Comparison of ENCODE assay signal across 12 cellular contexts in genomic region chr10:70576803-70577517, GRCh38. TPM values are rescaled to one million over a fixed set of nuclear protein-coding genes. Genes with fewer than 3 reads are reported as not detected.
A peak's percentile ranks its signal among the peaks of the same experiment; 100 is the strongest.
DNase-seq lines count a peak whose midpoint lies in the region; ATAC-seq and TF ChIP-seq lines count a peak whose summit lies in the region.
"Had no signal": no experiment of that assay in that cellular context is flagged by ENCODE, and none has a peak within 500 bp of the region (broad histone marks: within the 10 kb centered on the region; RNA-seq: fewer than 3 reads in every experiment).

No MANE protein-coding gene starts in this region.

- peak overlapping the region; percentile 13; the same call in 1 of the 2 replicates for H3K4me3 ChIP-seq in MM.1S (ENCODE audit: low read length)
- H3K4me3 ChIP-seq in cardiac fibroblast (replicated peaks in 1 of 2; ENCODE audit: low read depth in 2 of 2, low read length in 2 of 2): no peak overlapping the region
- no peak overlapping the region for H3K4me3 ChIP-seq in lower leg skin (ENCODE audit: low read depth, poor library complexity, severe bottlenecking)
- H3K4me3 ChIP-seq in WERI-Rb-1 (ENCODE audit: low read depth, low read length): no peak overlapping the region

- no peak overlapping the region for H2AFZ ChIP-seq in MM.1S (ENCODE audit: low read length)

- no peak for ATAC-seq in stimulated activated effector memory CD8-positive, alpha-beta T cell treated with anti-CD3 and anti-CD28 coated beads, Interleukin-12 subunit alpha, Interleukin-12 subunit beta, amount 100 ng/mL, for 72 hours

- H3K36me3 ChIP-seq in MM.1S (replicated peaks; ENCODE audit: insufficient read depth, low read length) (no peaks in the 10 kb centered on the region), WERI-Rb-1 (no peaks in the 10 kb centered on the region)
- H3K36me3 ChIP-seq: BE2C had no signal

- H3K9me3 ChIP-seq in MM.1S (replicated peaks; ENCODE audit: insufficient read depth, low read length) (no peaks in the 10 kb centered on the region), WERI-Rb-1 (ENCODE audit: severe bottlenecking) (no peaks in the 10 kb centered on the region)
- H3K9me3 ChIP-seq: BE2C had no signal

- H3K27me3 ChIP-seq in MM.1S (replicated peaks; ENCODE audit: insufficient read depth, low read length): no peaks in the 10 kb centered on the region
- H3K27me3 ChIP-seq in WERI-Rb-1 (ENCODE audit: insufficient read depth, low read depth, severe bottlenecking): no peaks in the 10 kb centered on the region
- H3K27me3 ChIP-seq: BE2C had no signal

- peaks cover 2% of the 10 kb centered on the region for H3K36me3 Mint-ChIP-seq in activated CD4-positive, alpha-beta T cell treated with anti-CD3 and anti-CD28 coated beads, Interleukin-2, amount 10 ng/mL, durations not matched to agents 24 days and 14 days (ENCODE audit: low read depth)
- H3K36me3 Mint-ChIP-seq in stimulated activated effector memory CD8-positive, alpha-beta T cell treated with anti-CD3 and anti-CD28 coated beads, Interleukin-12 subunit alpha, Interleukin-12 subunit beta, amount 100 ng/mL, for 72 hours: peaks cover 37% of the 10 kb centered on the region

- DNase-seq in activated CD4-positive, alpha-beta T cell treated with anti-CD3 and anti-CD28 coated beads, Interleukin-2, amount 10 ng/mL, durations not matched to agents 24 days and 14 days: no peak
- no peak for DNase-seq in activated CD4-positive, alpha-beta T cell treated with anti-CD3 and anti-CD28 coated beads for 48 hours
- DNase-seq in MM.1S (no peak), cardiac fibroblast (ENCODE audit: low read depth in 2 of 2) (peak; percentile 21 to 31), lower leg skin (ENCODE audit: low spot score in 2 of 2) (no peak), GM10248 (ENCODE audit: extremely low spot score) (no peak), WERI-Rb-1 (no peak)
- DNase-seq in stimulated activated effector memory CD8-positive, alpha-beta T cell treated with anti-CD3 and anti-CD28 coated beads, Interleukin-12 subunit alpha, Interleukin-12 subunit beta, amount 100 ng/mL, for 72 hours (ENCODE audit: low spot score in 2 of 2): no peak
- DNase-seq: activated naive CD4-positive, alpha-beta T cell; BE2C; retina; SHP77 had no signal

- H3K9me3 Mint-ChIP-seq in activated CD4-positive, alpha-beta T cell treated with anti-CD3 and anti-CD28 coated beads, Interleukin-2, amount 10 ng/mL, durations not matched to agents 24 days and 14 days: peaks cover 3% of the 10 kb centered on the region
- H3K9me3 Mint-ChIP-seq in stimulated activated effector memory CD8-positive, alpha-beta T cell treated with anti-CD3 and anti-CD28 coated beads, Interleukin-12 subunit alpha, Interleukin-12 subunit beta, amount 100 ng/mL, for 72 hours: no peaks in the 10 kb centered on the region

- H3K79me2 ChIP-seq in MM.1S (ENCODE audit: low read length): no peaks in the 10 kb centered on the region

- H3F3A ChIP-seq in MM.1S (ENCODE audit: insufficient read depth, low read length): peaks cover 69% of the 10 kb centered on the region

- POLR2A ChIA-PET in GM10248 (lab: Yijun Ruan, JAX): no interaction called here

- peak overlapping the region; percentile 64 for H3K4me2 ChIP-seq in MM.1S (ENCODE audit: low read depth, low read length)

- H3K9ac ChIP-seq in MM.1S (ENCODE audit: low read length): peak overlapping the region; percentile 56

- no peaks in the 10 kb centered on the region for H4K20me1 ChIP-seq in MM.1S (ENCODE audit: insufficient read depth, low read length)

- no peak for TF ChIP-seq POLR2A in lower leg skin (IDR thresholded peaks at IDR 0.05)

- 69 to 82% methylated on average over 2 of the region's 2 CpGs for WGBS in lower leg skin, 2 donors

- peaks cover 63% of the 10 kb centered on the region for H3K4me1 ChIP-seq in MM.1S (ENCODE audit: low read length)

- H3K27me3 Mint-ChIP-seq in activated CD4-positive, alpha-beta T cell treated with anti-CD3 and anti-CD28 coated beads, Interleukin-2, amount 10 ng/mL, durations not matched to agents 24 days and 14 days: no peaks in the 10 kb centered on the region

- peaks cover 50% of the 10 kb centered on the region for H3K4me1 Mint-ChIP-seq in activated CD4-positive, alpha-beta T cell treated with anti-CD3 and anti-CD28 coated beads, Interleukin-2, amount 10 ng/mL, durations not matched to agents 24 days and 14 days
- H3K4me1 Mint-ChIP-seq in stimulated activated effector memory CD8-positive, alpha-beta T cell treated with anti-CD3 and anti-CD28 coated beads, Interleukin-12 subunit alpha, Interleukin-12 subunit beta, amount 100 ng/mL, for 72 hours: peaks cover 63% of the 10 kb centered on the region

- peak overlapping the region; percentile 94 for H3K27ac Mint-ChIP-seq in activated CD4-positive, alpha-beta T cell treated with anti-CD3 and anti-CD28 coated beads, Interleukin-2, amount 10 ng/mL, durations not matched to agents 24 days and 14 days
- peak overlapping the region; percentile 95 for H3K27ac Mint-ChIP-seq in stimulated activated effector memory CD8-positive, alpha-beta T cell treated with anti-CD3 and anti-CD28 coated beads, Interleukin-12 subunit alpha, Interleukin-12 subunit beta, amount 100 ng/mL, for 72 hours

- no peak for TF ChIP-seq CTCF in MM.1S (IDR thresholded peaks at IDR 0.05; ENCODE audit: low read length)
- TF ChIP-seq CTCF in cardiac fibroblast (IDR thresholded peaks at IDR 0.05; ENCODE audit: low read depth, low read length): no peak
- no peak for TF ChIP-seq CTCF in lower leg skin (IDR thresholded peaks at IDR 0.05)
- TF ChIP-seq CTCF in GM10248 (IDR thresholded peaks at IDR 0.05; ENCODE audit: control extremely low read depth, extremely low read depth, low read depth, missing control alignments): no peak
- TF ChIP-seq CTCF in WERI-Rb-1 (IDR thresholded peaks at IDR 0.05; ENCODE audit: low read depth, low read length): no peak

- CTCF ChIA-PET in GM10248 (lab: Yijun Ruan, JAX): interaction anchor here (1.5 to 2.1 kb wide), 2 partner anchors 11 to 26 kb away, joined by 4 to 6 read pairs; no protein-coding TSS in a partner anchor

- peak overlapping the region; percentile 64 for H3K4me3 Mint-ChIP-seq in activated CD4-positive, alpha-beta T cell treated with anti-CD3 and anti-CD28 coated beads, Interleukin-2, amount 10 ng/mL, durations not matched to agents 24 days and 14 days
- peak overlapping the region; percentile 56 for H3K4me3 Mint-ChIP-seq in stimulated activated effector memory CD8-positive, alpha-beta T cell treated with anti-CD3 and anti-CD28 coated beads, Interleukin-12 subunit alpha, Interleukin-12 subunit beta, amount 100 ng/mL, for 72 hours

- intact Hi-C loops in activated CD4-positive, alpha-beta T cell treated with anti-CD3 and anti-CD28 coated beads, Interleukin-2, amount 10 ng/mL, durations not matched to agents 24 days and 14 days (cut with micrococcal nuclease): loop anchor here (5.0 to 10.0 kb wide), 2 partner anchors 255 to 1148 kb away; no protein-coding TSS in a partner anchor
- intact Hi-C loops in lower leg skin (cut with DNase I; ENCODE audit: low total_unique reads): no loop called here

- H3K27ac ChIP-seq in MM.1S (ENCODE audit: low read length) (peak overlapping the region; percentile 94), WERI-Rb-1 (no peak overlapping the region)

- H3K9me2 ChIP-seq in MM.1S (replicated peaks; ENCODE audit: insufficient read depth, low read length): no peaks in the 10 kb centered on the region

RNA-seq across cellular contexts. Expression of gene PRF1, which starts 25.6 kb away (rescaled TPM):
- 76.5 and 79.9 TPM in 2 replicates for total RNA-seq in activated CD4-positive, alpha-beta T cell treated with anti-CD3 and anti-CD28 coated beads, Interleukin-2, amount 10 ng/mL, durations not matched to agents 24 days and 14 days
- total RNA-seq in lower leg skin: 1 to 10 TPM in 2 of 4 donors, under 1 TPM in 2; 0.36 to 1.4 (median 1.1) TPM

Comparison
In these comparisons a context has a peak if more than half of its experiments do, and no peak if none do; other contexts are left out.
1. DNase-seq: peak in cardiac fibroblast (2 of 2); none in activated CD4-positive, alpha-beta T cell treated with anti-CD3 and anti-CD28 coated beads, Interleukin-2, amount 10 ng/mL, durations not matched to agents 24 days and 14 days (single experiment), activated CD4-positive, alpha-beta T cell treated with anti-CD3 and anti-CD28 coated beads for 48 hours (single experiment), MM.1S (single experiment), stimulated activated effector memory CD8-positive, alpha-beta T cell treated with anti-CD3 and anti-CD28 coated beads, Interleukin-12 subunit alpha, Interleukin-12 subunit beta, amount 100 ng/mL, for 72 hours (0 of 2), lower leg skin (0 of 2), GM10248 (single experiment) and WERI-Rb-1 (single experiment).
2. RNA of gene PRF1, which starts 25.6 kb away (total RNA-seq): 76.5 to 79.9 TPM in activated CD4-positive, alpha-beta T cell treated with anti-CD3 and anti-CD28 coated beads, Interleukin-2, amount 10 ng/mL, durations not matched to agents 24 days and 14 days; 0.36 to 1.4 TPM in lower leg skin; every median in the first group is over 10 times any median in the second.